Comparison of ENCODE assay signal across 9 cellular contexts in the genomic region with DNA sequence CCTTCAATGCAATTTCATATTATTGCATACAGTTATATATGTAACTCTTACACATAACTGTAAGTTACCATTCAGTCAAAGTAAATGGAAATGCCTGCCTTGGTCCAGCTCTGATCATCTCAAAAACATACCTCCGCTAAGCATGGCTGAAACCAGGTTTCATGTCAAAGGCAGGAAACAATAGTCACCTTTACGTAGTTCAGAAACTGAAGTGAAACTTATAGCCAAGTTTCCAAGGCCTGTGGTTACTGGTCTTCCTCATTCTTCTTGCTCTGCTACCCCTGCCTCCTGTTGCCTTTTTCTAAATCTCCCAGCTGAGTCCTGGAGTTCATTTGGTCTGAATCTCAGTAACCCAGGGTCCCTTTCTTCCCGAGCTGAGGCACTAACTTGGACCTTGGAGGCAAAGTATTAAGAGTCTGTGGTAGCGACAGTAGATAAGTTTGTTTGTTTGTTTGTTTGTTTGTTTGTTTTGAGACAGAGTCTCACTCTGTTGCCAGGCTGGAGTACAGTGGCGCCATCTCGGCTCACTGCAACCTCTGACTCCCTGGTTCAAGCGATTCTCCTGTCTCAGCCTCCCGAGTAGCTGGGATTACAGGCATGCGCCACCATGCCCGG. TPM values are rescaled to one million over a fixed set of nuclear protein-coding genes. Genes with fewer than 3 reads are reported as not detected.
A peak's percentile ranks its signal among the peaks of the same experiment; 100 is the strongest.
DNase-seq lines count a peak whose midpoint lies in the region; ATAC-seq and TF ChIP-seq lines count a peak whose summit lies in the region.
"Had no signal": no experiment of that assay in that cellular context is flagged by ENCODE, and none has a peak within 500 bp of the region (broad histone marks: within the 10 kb centered on the region; RNA-seq: fewer than 3 reads in every experiment).

No MANE protein-coding gene starts in this region.

- H3K4me3 Mint-ChIP-seq in CD4-positive, CD25-positive, alpha-beta regulatory T cell, result peak overlapping the region; percentile 35 to 77 (median 64)
- peak overlapping the region; percentile 75 for H3K4me3 Mint-ChIP-seq in T-helper 2 cell treated with Interferon-gamma antibody and Interleukin-4, amounts not matched to agents 5 μg/mL and 100 μg/mL, for 36 hours
- no peak overlapping the region for H3K4me3 Mint-ChIP-seq in Caco-2 (ENCODE audit: unreplicated experiment)

- peak; percentile 37 to 65 for ATAC-seq in CD4-positive, CD25-positive, alpha-beta regulatory T cell (ENCODE audit: low read depth in 2 of 2)
- ATAC-seq in GM19328 (IDR thresholded peaks at IDR 0.05; ENCODE audit: unreplicated experiment) (peak; percentile 67), HG03097 (IDR thresholded peaks at IDR 0.05; ENCODE audit: low FRiP score, unreplicated experiment) (peak; percentile 70), psoas muscle (no peak)

- H3K36me3 ChIP-seq in CD4-positive, CD25-positive, alpha-beta regulatory T cell (ENCODE audit: control insufficient read depth, insufficient read depth, low read length), result no peaks in the 10 kb centered on the region
- H3K36me3 ChIP-seq in Caco-2 (ENCODE audit: control insufficient read depth, insufficient read depth, low read length), result no peaks in the 10 kb centered on the region
- H3K36me3 ChIP-seq in psoas muscle (ENCODE audit: insufficient read depth in 1 of 2, low read depth in 1 of 2), result no peaks in the 10 kb centered on the region

- peak in 2 of 3 donors; percentile 44 to 71 for DNase-seq in CD4-positive, CD25-positive, alpha-beta regulatory T cell
- peak; percentile 53 for DNase-seq in T-helper 2 cell treated with Interferon-gamma antibody and Interleukin-4, amounts not matched to agents 5 μg/mL and 100 μg/mL, for 36 hours (ENCODE audit: low spot score)
- DNase-seq in NCI-H2227 treated with DMSO at 0.1 percent for 48 hours (lab: John Stamatoyannopoulos, UW) (no peak), SHP77 (lab: John Stamatoyannopoulos, UW) (no peak), Caco-2 (no peak), psoas muscle (no peak)
- DNase-seq: NCI-H1436 had no signal

- peak overlapping the region; percentile 81 for H3K27ac ChIP-seq in CD4-positive, CD25-positive, alpha-beta regulatory T cell (ENCODE audit: insufficient read depth, low read length, poor library complexity, severe bottlenecking)
- H3K27ac ChIP-seq in psoas muscle, result no peak overlapping the region

- peaks cover 60% of the 10 kb centered on the region for H3K4me1 ChIP-seq in CD4-positive, CD25-positive, alpha-beta regulatory T cell (ENCODE audit: control insufficient read depth, insufficient read depth, low read length, poor library complexity, severe bottlenecking)
- no peaks in the 10 kb centered on the region for H3K4me1 ChIP-seq in Caco-2
- no peaks in the 10 kb centered on the region for H3K4me1 ChIP-seq in psoas muscle

- peaks cover 47 to 69% (median 62%) of the 10 kb centered on the region in 4 donors for H3K4me1 Mint-ChIP-seq in CD4-positive, CD25-positive, alpha-beta regulatory T cell
- H3K4me1 Mint-ChIP-seq in T-helper 2 cell treated with Interferon-gamma antibody and Interleukin-4, amounts not matched to agents 5 μg/mL and 100 μg/mL, for 36 hours (ENCODE audit: low read depth), result peaks cover 61% of the 10 kb centered on the region
- H3K4me1 Mint-ChIP-seq in Caco-2 (ENCODE audit: low read depth, unreplicated experiment), result no peaks in the 10 kb centered on the region

- POLR2A ChIA-PET in Caco-2 (lab: Charles Lee), result no interaction called here

- no TSS peak for BruUV-seq in Caco-2 (replicated peaks; lab: Mats Ljungman, UMichigan)

- intact Hi-C loops in Caco-2 (cut with micrococcal nuclease; ENCODE audit: unreplicated experiment), result no loop called here
- intact Hi-C loops in psoas muscle (cut with DNase I), result no loop called here

- 88 to 93% (median 92%) methylated on average over 10 of the region's 10 CpGs for WGBS in psoas muscle, 3 donors

- peak overlapping the region; percentile 91 to 99 (median 91) for H3K27ac Mint-ChIP-seq in CD4-positive, CD25-positive, alpha-beta regulatory T cell
- H3K27ac Mint-ChIP-seq in T-helper 2 cell treated with Interferon-gamma antibody and Interleukin-4, amounts not matched to agents 5 μg/mL and 100 μg/mL, for 36 hours, result peak overlapping the region; percentile 94
- no peak overlapping the region for H3K27ac Mint-ChIP-seq in Caco-2 (ENCODE audit: unreplicated experiment)

- CTCF ChIA-PET in Caco-2 (lab: Charles Lee), result no interaction called here

- H3K27me3 Mint-ChIP-seq in CD4-positive, CD25-positive, alpha-beta regulatory T cell, result no peaks in the 10 kb centered on the region
- H3K27me3 Mint-ChIP-seq in T-helper 2 cell treated with Interferon-gamma antibody and Interleukin-4, amounts not matched to agents 5 μg/mL and 100 μg/mL, for 36 hours (ENCODE audit: low read depth), result no peaks in the 10 kb centered on the region
- H3K27me3 Mint-ChIP-seq in Caco-2 (ENCODE audit: insufficient read depth, unreplicated experiment), result peaks cover 3% of the 10 kb centered on the region

- no peaks in the 10 kb centered on the region for H3K9me3 Mint-ChIP-seq in CD4-positive, CD25-positive, alpha-beta regulatory T cell
- no peaks in the 10 kb centered on the region for H3K9me3 Mint-ChIP-seq in T-helper 2 cell treated with Interferon-gamma antibody and Interleukin-4, amounts not matched to agents 5 μg/mL and 100 μg/mL, for 36 hours
- H3K9me3 Mint-ChIP-seq in Caco-2 (ENCODE audit: unreplicated experiment), result no peaks in the 10 kb centered on the region

- TF ChIP-seq CTCF in Caco-2 (IDR thresholded peaks at IDR 0.05; ENCODE audit: insufficient read depth in 1 of 2, low read depth in 1 of 2, low read length in 1 of 2, severe bottlenecking in 1 of 2, unreplicated experiment in 1 of 2) (no peak), psoas muscle (IDR thresholded peaks at IDR 0.05) (no peak)

- H3K36me3 Mint-ChIP-seq in CD4-positive, CD25-positive, alpha-beta regulatory T cell, result peaks cover 8% of the 10 kb centered on the region
- H3K36me3 Mint-ChIP-seq in T-helper 2 cell treated with Interferon-gamma antibody and Interleukin-4, amounts not matched to agents 5 μg/mL and 100 μg/mL, for 36 hours (ENCODE audit: low read depth), result peaks cover 43% of the 10 kb centered on the region
- no peaks in the 10 kb centered on the region for H3K36me3 Mint-ChIP-seq in Caco-2 (ENCODE audit: insufficient read depth, unreplicated experiment)

- H3K9me3 ChIP-seq in CD4-positive, CD25-positive, alpha-beta regulatory T cell (ENCODE audit: control insufficient read depth in 2 of 2, low read length in 2 of 2), result no peaks in the 10 kb centered on the region
- H3K9me3 ChIP-seq in Caco-2 (no peaks in the 10 kb centered on the region), psoas muscle (no peaks in the 10 kb centered on the region)

- H3K27me3 ChIP-seq in CD4-positive, CD25-positive, alpha-beta regulatory T cell (ENCODE audit: control insufficient read depth, insufficient read depth, low read length), result no peaks in the 10 kb centered on the region
- H3K27me3 ChIP-seq in Caco-2 (replicated peaks; ENCODE audit: control insufficient read depth, insufficient read depth, low read length) (no peaks in the 10 kb centered on the region), psoas muscle (ENCODE audit: insufficient read depth in 3 of 3, low read length in 2 of 3) (no peaks in the 10 kb centered on the region)

- H3K4me3 ChIP-seq in CD4-positive, CD25-positive, alpha-beta regulatory T cell (ENCODE audit: low read depth, low read length), result peak overlapping the region; percentile 81
- H3K4me3 ChIP-seq in Caco-2 (ENCODE audit: low read depth, low read length) (no peak overlapping the region), psoas muscle (no peak overlapping the region)

RNA-seq across cellular contexts. Expression of gene DAPP1, which starts 30.8 kb away (rescaled TPM):
- total RNA-seq in CD4-positive, CD25-positive, alpha-beta regulatory T cell, result 29.8 TPM
- 10 to 100 TPM; 25.0 to 42.8 (median 31.7) TPM for polyA plus RNA-seq in CD4-positive, CD25-positive, alpha-beta regulatory T cell
- total RNA-seq in Caco-2 (2022), result not detected in 2 replicates
- total RNA-seq in psoas muscle, result 1 to 10 TPM in 2 of 4 donors, under 1 TPM in 2; 0.46 to 1.3 (median 0.76) TPM
- under 1 TPM; 0.06 to 0.53 (median 0.18) TPM for polyA plus RNA-seq in psoas muscle

RNA-seq across cellular contexts. Expression of gene LAMTOR3, which starts 46.8 kb away (rescaled TPM):
- total RNA-seq in CD4-positive, CD25-positive, alpha-beta regulatory T cell, result 17.0 TPM
- 10 to 100 TPM; 32.5 to 41.5 (median 34.1) TPM for polyA plus RNA-seq in CD4-positive, CD25-positive, alpha-beta regulatory T cell
- total RNA-seq in Caco-2 (2022), result 33.6 and 34.0 TPM in 2 replicates
- total RNA-seq in psoas muscle, result 10 to 100 TPM; 21.6 to 25.8 (median 23.2) TPM
- polyA plus RNA-seq in psoas muscle, result 10 to 100 TPM; 22.4 to 43.6 (median 34.5) TPM

Comparison
In these comparisons a context has a peak if more than half of its experiments do, and no peak if none do; other contexts are left out.
1. ATAC-seq: peak in CD4-positive, CD25-positive, alpha-beta regulatory T cell (2 of 2), GM19328 (single experiment) and HG03097 (single experiment); none in psoas muscle (0 of 4).
2. DNase-seq: peak in CD4-positive, CD25-positive, alpha-beta regulatory T cell (2 of 3) and T-helper 2 cell treated with Interferon-gamma antibody and Interleukin-4, amounts not matched to agents 5 μg/mL and 100 μg/mL, for 36 hours (single experiment); none in NCI-H2227 treated with DMSO at 0.1 percent for 48 hours (single experiment), SHP77 (0 of 2), Caco-2 (0 of 2) and psoas muscle (0 of 2).
3. RNA of gene DAPP1, which starts 30.8 kb away (total RNA-seq): 29.8 TPM in CD4-positive, CD25-positive, alpha-beta regulatory T cell (single experiment); 0.46 to 1.3 TPM in psoas muscle and not detected in Caco-2; every median in the first group is over 10 times any median in the second.